Comparison of ENCODE assay signal across 8 cellular contexts in the genomic region with DNA sequence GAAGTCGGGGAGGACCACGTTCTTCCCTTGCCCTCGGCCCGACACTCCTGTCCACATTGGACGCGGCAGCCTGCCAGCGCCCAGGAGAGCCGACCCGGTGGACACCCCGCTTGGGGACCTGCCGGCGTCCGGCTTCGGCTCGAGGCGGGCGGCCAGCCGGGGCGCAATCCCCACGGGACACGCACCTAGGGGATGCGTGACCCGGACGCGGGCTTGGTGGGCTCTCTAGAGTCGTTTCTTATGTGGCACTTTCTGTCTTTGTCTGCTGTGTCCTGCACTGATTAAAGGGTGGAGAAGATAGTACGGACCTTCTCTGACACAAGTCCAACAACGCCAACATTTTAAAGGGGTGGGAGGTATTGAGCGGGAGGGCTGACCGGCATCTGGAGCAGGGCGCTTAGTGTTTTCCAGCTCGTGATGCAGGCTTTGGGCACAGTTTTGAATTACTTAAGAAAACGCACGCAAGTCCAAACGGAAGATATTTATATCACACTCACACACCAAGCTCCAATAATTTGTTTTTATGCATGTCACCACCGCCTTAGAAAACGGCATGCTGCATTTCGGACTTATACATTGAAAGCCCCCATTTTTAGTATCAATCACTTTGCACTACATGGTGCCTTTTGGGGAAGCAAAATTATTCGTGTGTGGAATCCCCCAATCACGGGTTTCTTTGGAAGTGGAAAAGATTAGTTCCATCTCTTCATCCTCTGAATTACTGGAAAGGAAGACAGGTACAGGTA. TPM values are rescaled to one million over a fixed set of nuclear protein-coding genes. Genes with fewer than 3 reads are reported as not detected.
DNase-seq lines count a peak whose midpoint lies in the region; TF ChIP-seq lines count a peak whose summit lies in the region.

No MANE protein-coding gene starts in this region.

- in situ Hi-C loops in GM13976 (cut with MboI; ENCODE audit: low sequenced_read_pairs, unreplicated experiment): no loop called here

- peak overlapping the region; percentile 89 for H3K27ac Mint-ChIP-seq in dendritic cell treated with granulocyte-macrophage colony-stimulating factor and Interleukin-4, amounts not matched to agents 40 ng/mL and 50 ng/mL, for 4 days

- H3K36me3 ChIP-seq in H7 (replicated peaks; ENCODE audit: control insufficient read depth, insufficient read depth, low read length) (no peaks in the 10 kb centered on the region), mucosa of rectum (ENCODE audit: control insufficient read depth in 2 of 2, insufficient read depth in 2 of 2, low read length in 2 of 2) (no peaks in the 10 kb centered on the region), vagina (no peaks in the 10 kb centered on the region)

- H3K9me3 ChIP-seq in mucosa of rectum (ENCODE audit: control insufficient read depth in 2 of 2, low read length in 2 of 2) (no peaks in the 10 kb centered on the region), vagina (no peaks in the 10 kb centered on the region)

- TF ChIP-seq CTCF in GM13976 (IDR thresholded peaks at IDR 0.05; ENCODE audit: borderline replicate concordance, control extremely low read depth, extremely low read depth, insufficient read depth, missing control alignments): no peak
- no peak for TF ChIP-seq CTCF in vagina (IDR thresholded peaks at IDR 0.05)

- DNase-seq in GM13976 (ENCODE audit: low spot score): peak; percentile 53
- no peak for DNase-seq in H7
- peak; percentile 22 for DNase-seq in NCI-H69 (lab: John Stamatoyannopoulos, UW)
- no peak for DNase-seq in vagina (ENCODE audit: extremely low spot score in 2 of 2)
- DNase-seq in T1000 (lab: John Stamatoyannopoulos, UW): no peak
- DNase-seq in activated CD4-positive, alpha-beta T cell treated with anti-CD3 and anti-CD28 coated beads, Interleukin-2, amount 50 U/mL, for 48 hours: no peak

- intact Hi-C loops in dendritic cell treated with granulocyte-macrophage colony-stimulating factor and Interleukin-4, amounts not matched to agents 40 ng/mL and 50 ng/mL, for 4 days (cut with micrococcal nuclease): loop anchor here (2.0 kb wide), 2 partner anchors 19 to 89 kb away; no protein-coding TSS in a partner anchor
- intact Hi-C loops in vagina (cut with DNase I): loop anchor here (5.0 to 10.0 kb wide), 5 partner anchors 89 to 847 kb away; partner anchors contain the start of genes DNAJC1 and MSRB2

- H3K27me3 ChIP-seq in H7 (ENCODE audit: control insufficient read depth, insufficient read depth, low read length) (peaks cover 99% of the 10 kb centered on the region), mucosa of rectum (ENCODE audit: control insufficient read depth in 2 of 2, insufficient read depth in 2 of 2, low read length in 2 of 2) (peaks cover 72 to 82% of the 10 kb centered on the region in 2 donors), vagina (peaks cover 28% of the 10 kb centered on the region)

- H3K27ac ChIP-seq in mucosa of rectum (ENCODE audit: low read depth in 2 of 2, low read length in 2 of 2) (peak overlapping the region; percentile 84 to 89), vagina (no peak overlapping the region)

- no peaks in the 10 kb centered on the region for H3K36me3 Mint-ChIP-seq in dendritic cell treated with granulocyte-macrophage colony-stimulating factor and Interleukin-4, amounts not matched to agents 40 ng/mL and 50 ng/mL, for 4 days (ENCODE audit: low read depth)

- peak overlapping the region; percentile 84 for H3K4me3 Mint-ChIP-seq in dendritic cell treated with granulocyte-macrophage colony-stimulating factor and Interleukin-4, amounts not matched to agents 40 ng/mL and 50 ng/mL, for 4 days

- H3K4me1 ChIP-seq in mucosa of rectum (ENCODE audit: control insufficient read depth in 2 of 2, insufficient read depth in 2 of 2, low read length in 2 of 2) (peaks cover 12 to 14% of the 10 kb centered on the region in 2 donors), vagina (peaks cover 22% of the 10 kb centered on the region)

- no peaks in the 10 kb centered on the region for H3K9me3 Mint-ChIP-seq in dendritic cell treated with granulocyte-macrophage colony-stimulating factor and Interleukin-4, amounts not matched to agents 40 ng/mL and 50 ng/mL, for 4 days

- H3K4me3 ChIP-seq in H7 (ENCODE audit: insufficient read depth, low read depth, low read length): peak overlapping the region; percentile 37
- H3K4me3 ChIP-seq in mucosa of rectum (ENCODE audit: low read length in 2 of 2): peak overlapping the region; percentile 71 to 72
- H3K4me3 ChIP-seq in vagina: peak overlapping the region; percentile 75 to 91

- no peak for TF ChIP-seq POLR2A in vagina (IDR thresholded peaks at IDR 0.05)

- peaks cover 73% of the 10 kb centered on the region for H3K27me3 Mint-ChIP-seq in dendritic cell treated with granulocyte-macrophage colony-stimulating factor and Interleukin-4, amounts not matched to agents 40 ng/mL and 50 ng/mL, for 4 days

- peaks cover 30% of the 10 kb centered on the region for H3K4me1 Mint-ChIP-seq in dendritic cell treated with granulocyte-macrophage colony-stimulating factor and Interleukin-4, amounts not matched to agents 40 ng/mL and 50 ng/mL, for 4 days (ENCODE audit: low read depth)

- H3K9ac ChIP-seq in mucosa of rectum (ENCODE audit: low read depth in 1 of 2, low read length in 2 of 2): peak overlapping the region in 1 of 2 donors; percentile 85

RNA-seq across cellular contexts. Expression of gene SPAG6, which starts 3.9 kb away (rescaled TPM):
- not detected in 2 replicates for total RNA-seq in H7 (2014; rRNA removed; shearing (Covaris generic))
- not detected for total RNA-seq in vagina

RNA-seq across cellular contexts. Expression of gene BMI1, which starts 20.5 kb away (rescaled TPM):
- total RNA-seq in H7 (2014; rRNA removed; shearing (Covaris generic)): 1.3 and 4.1 TPM in 2 replicates
- total RNA-seq in vagina: 44.7 TPM

RNA-seq across cellular contexts. Expression of gene COMMD3, which starts 25.2 kb away (rescaled TPM):
- total RNA-seq in H7 (2014; rRNA removed; shearing (Covaris generic)): 1.1 and 1.8 TPM in 2 replicates
- 27.0 TPM for total RNA-seq in vagina

Comparison
In these comparisons a context has a peak if more than half of its experiments do, and no peak if none do; other contexts are left out.
1. DNase-seq: peak in GM13976 (single experiment) and NCI-H69 (single experiment); none in H7 (single experiment), vagina (0 of 2), T1000 (single experiment) and activated CD4-positive, alpha-beta T cell treated with anti-CD3 and anti-CD28 coated beads, Interleukin-2, amount 50 U/mL, for 48 hours (0 of 2).
2. Peak in every context shown above with its lines, with median percentiles within 50 percentile points of each other: H3K4me3 ChIP-seq.